28 cellular contexts compared by ENCODE assay signal in genomic region chr5:11172484-11172883, GRCh38.
"Had no signal": no experiment of that assay in that cellular context is flagged by ENCODE, and none has a peak within 500 bp of the region (broad histone marks: within the 10 kb centered on the region; RNA-seq: fewer than 3 reads in every experiment).

No MANE protein-coding gene starts in this region.

- H3K9me3 ChIP-seq: body of pancreas, esophagus muscularis mucosa, gastrocnemius medialis, heart left ventricle had no signal

- H3K4me1 ChIP-seq: body of pancreas, esophagus muscularis mucosa, foreskin keratinocyte, gastrocnemius medialis had no signal

- H3K36me3 ChIP-seq: esophagus muscularis mucosa, gastrocnemius medialis, heart left ventricle, WERI-Rb-1 had no signal

- H3K4me3 ChIP-seq: body of pancreas, esophagus muscularis mucosa, gastrocnemius medialis, heart left ventricle had no signal

- H3K27ac ChIP-seq: body of pancreas, esophagus muscularis mucosa, foreskin keratinocyte, gastrocnemius medialis, heart left ventricle, WERI-Rb-1 had no signal

- DNase-seq: activated B cell treated with CpG ODN at 0.5 μM for 24 hours; activated CD4-positive, alpha-beta T cell treated with anti-CD3 and anti-CD28 coated beads for 48 hours; activated CD4-positive, alpha-beta T cell treated with anti-CD3 and anti-CD28 coated beads, Interleukin-2, amount 50 U/mL, for 1 hour; activated CD4-positive, alpha-beta T cell treated with anti-CD3 and anti-CD28 coated beads, Interleukin-2, amount 50 U/mL, for 48 hours; activated CD8-positive, alpha-beta memory T cell treated with anti-CD3 and anti-CD28 coated beads for 24 hours; activated CD8-positive, alpha-beta T cell treated with anti-CD3 and anti-CD28 coated beads for 36 hours; activated effector memory CD4-positive, alpha-beta T cell treated with Interleukin-2 at 50 U/mL for 16 hours; activated gamma-delta T cell treated with Interleukin-2 at 50 U/mL for 16 hours; activated naive CD4-positive, alpha-beta T cell treated with anti-CD3 and anti-CD28 coated beads, Interleukin-2, amount 50 U/mL, for 16 hours; activated naive CD4-positive, alpha-beta T cell treated with Interleukin-2 at 50 U/mL for 16 hours; activated T-cell treated with anti-CD3 and anti-CD28 coated beads, Interleukin-2, amount 50 U/mL, for 4 hours; amygdala; aorta; caudate nucleus; cortex of kidney; dermis blood vessel endothelial cell; effector CD4-positive, alpha-beta T cell; effector memory CD8-positive, alpha-beta T cell; erythroblast; foreskin keratinocyte; gastrocnemius medialis; glutamatergic neuron; heart left ventricle; T1000; WERI-Rb-1 had no signal

- H3K27me3 ChIP-seq: body of pancreas, esophagus muscularis mucosa, foreskin keratinocyte, gastrocnemius medialis, heart left ventricle had no signal

- FAIRE-seq: colon had no signal
